ENCODE assay signal across 26 cellular contexts in the genomic region with DNA sequence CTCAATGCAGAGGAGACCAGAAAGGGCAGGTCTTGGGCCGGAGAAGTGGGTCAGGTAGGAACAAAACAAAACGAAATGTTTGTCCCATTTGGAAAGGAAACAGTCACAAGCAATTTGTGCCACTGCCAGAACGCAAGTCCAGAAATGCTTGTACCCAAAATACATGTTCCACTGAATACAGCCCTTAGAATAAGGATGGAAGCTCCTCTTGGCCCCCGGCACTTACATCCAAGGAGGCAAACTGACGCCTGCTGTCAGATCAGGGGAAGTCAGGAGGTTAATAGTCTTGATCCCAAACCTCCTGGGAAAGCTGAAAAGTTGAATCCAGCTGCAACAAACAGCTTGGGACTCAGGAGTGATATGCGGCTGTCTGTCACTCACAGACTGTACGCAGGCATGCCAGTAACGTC.
"Had no signal": no experiment of that assay in that cellular context is flagged by ENCODE, and none has a peak within 500 bp of the region (broad histone marks: within the 10 kb centered on the region; RNA-seq: fewer than 3 reads in every experiment).

No MANE protein-coding gene starts in this region.

- H3K4me1 ChIP-seq: breast epithelium, left lung, thyroid gland, upper lobe of right lung had no signal

- H3K9me3 Mint-ChIP-seq: activated T-cell treated with anti-CD3 and anti-CD28 coated beads, Interleukin-2, amount 50 U/mL, for 24 hours; activated T-helper 17 cell treated with anti-CD3 and anti-CD28 coated beads, Interleukin-2, amount 50 U/mL, for 72 hours; immature natural killer cell; naive thymus-derived CD8-positive, alpha-beta T cell; WTC11 had no signal

- H3K36me3 Mint-ChIP-seq: activated naive CD8-positive, alpha-beta T cell; immature natural killer cell; naive thymus-derived CD8-positive, alpha-beta T cell; WTC11 had no signal

- H3K36me3 ChIP-seq: adrenal gland, breast epithelium, left lung, thyroid gland, upper lobe of right lung had no signal

- H3K9me3 ChIP-seq: adrenal gland, breast epithelium, left lung, psoas muscle, thyroid gland, upper lobe of right lung had no signal

- H3K27ac ChIP-seq: adrenal gland, breast epithelium, coronary artery, epithelial cell of prostate, hepatocyte, left lung, psoas muscle, thyroid gland, upper lobe of right lung had no signal

- DNase-seq: activated CD4-positive, alpha-beta T cell treated with anti-CD3 and anti-CD28 coated beads, Interleukin-2, amount 50 U/mL, for 4 hours; activated CD8-positive, alpha-beta memory T cell treated with anti-CD3 and anti-CD28 coated beads for 24 hours; activated CD8-positive, alpha-beta memory T cell treated with anti-CD3 and anti-CD28 coated beads, Interleukin-2, amount 50 U/mL, for 4 hours; activated naive CD4-positive, alpha-beta T cell; activated T-cell treated with anti-CD3 and anti-CD28 coated beads, Interleukin-2, amount 50 U/mL, for 24 hours; adrenal gland; cerebellar nuclear complex; immature natural killer cell; left lung; naive thymus-derived CD8-positive, alpha-beta T cell; psoas muscle; right cardiac atrium; stimulated activated CD4-positive, alpha-beta T cell treated with anti-CD3 and anti-CD28 coated beads, Interleukin-12 subunit alpha, Interleukin-12 subunit beta, amount 100 ng/mL, for 4 hours; stimulated activated CD4-positive, alpha-beta T cell treated with anti-CD3 and anti-CD28 coated beads, Interleukin-4, amount 100 ng/mL, for 4 hours; stimulated activated naive CD8-positive, alpha-beta T cell treated with anti-CD3 and anti-CD28 coated beads, Interleukin-15, Interleukin-2, amounts not matched to agents 100 U/mL and 50 U/mL, for 24 hours; T1000; thyroid gland; upper lobe of right lung had no signal

- H3K4me1 Mint-ChIP-seq: activated T-helper 17 cell treated with anti-CD3 and anti-CD28 coated beads, Interleukin-2, amount 50 U/mL, for 72 hours; immature natural killer cell; WTC11 had no signal

- H3K4me3 Mint-ChIP-seq: activated naive CD8-positive, alpha-beta T cell; activated T-cell treated with anti-CD3 and anti-CD28 coated beads, Interleukin-2, amount 50 U/mL, for 24 hours; activated T-helper 17 cell treated with anti-CD3 and anti-CD28 coated beads, Interleukin-2, amount 50 U/mL, for 72 hours; immature natural killer cell; naive thymus-derived CD8-positive, alpha-beta T cell; WTC11 had no signal

- H3K27me3 ChIP-seq: adrenal gland, breast epithelium, hepatocyte, left lung, thyroid gland, upper lobe of right lung had no signal

- ATAC-seq: activated T-helper 17 cell treated with anti-CD3 and anti-CD28 coated beads, Interleukin-2, amount 50 U/mL, for 72 hours; left lung; naive thymus-derived CD8-positive, alpha-beta T cell; right cardiac atrium; stimulated activated naive CD8-positive, alpha-beta T cell treated with anti-CD3 and anti-CD28 coated beads, Interleukin-15, Interleukin-2, amounts not matched to agents 100 U/mL and 50 U/mL, for 24 hours; upper lobe of right lung; WTC11 had no signal

- H3K4me3 ChIP-seq: adrenal gland, breast epithelium, coronary artery, hepatocyte, left lung, lung, psoas muscle, thyroid gland, upper lobe of right lung had no signal

- H3K27ac Mint-ChIP-seq: activated naive CD8-positive, alpha-beta T cell; activated T-cell treated with anti-CD3 and anti-CD28 coated beads, Interleukin-2, amount 50 U/mL, for 24 hours; activated T-helper 17 cell treated with anti-CD3 and anti-CD28 coated beads, Interleukin-2, amount 50 U/mL, for 72 hours; immature natural killer cell; naive thymus-derived CD8-positive, alpha-beta T cell; WTC11 had no signal
